In the genomic region with DNA sequence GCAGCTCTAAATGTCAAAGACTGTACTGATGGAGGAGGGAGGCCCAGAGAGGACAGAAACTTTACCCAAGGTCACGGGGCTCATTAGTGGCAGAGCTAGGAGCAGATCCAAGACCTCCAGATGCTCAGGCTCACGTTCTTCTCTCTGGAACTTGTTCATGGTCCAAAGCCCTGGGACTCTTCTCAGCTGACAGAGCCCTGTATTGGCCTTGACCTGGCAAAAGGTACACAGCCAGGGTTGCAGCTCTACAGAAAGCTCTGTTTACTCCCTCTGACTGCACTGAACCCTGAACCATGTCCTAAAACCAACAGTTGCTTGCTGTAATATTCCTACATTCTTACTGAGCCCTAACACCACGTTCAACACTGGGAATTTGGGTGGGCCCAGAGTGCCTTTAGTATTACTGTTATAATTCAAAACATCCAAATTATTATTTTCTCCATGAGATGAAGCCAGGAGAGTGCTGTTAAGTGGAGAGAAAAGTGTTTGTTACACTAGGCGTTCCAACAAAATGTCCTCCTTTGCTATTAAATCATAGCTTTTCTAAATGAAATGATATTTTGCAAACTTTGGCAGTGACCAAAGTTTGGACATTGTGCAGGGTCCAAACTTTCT, we compare ENCODE assay signal across 23 cellular contexts.
DNase-seq lines count a peak whose midpoint lies in the region; ATAC-seq and TF ChIP-seq lines count a peak whose summit lies in the region.
"Had no signal": no experiment of that assay in that cellular context is flagged by ENCODE, and none has a peak within 500 bp of the region (broad histone marks: within the 10 kb centered on the region; RNA-seq: fewer than 3 reads in every experiment).

No MANE protein-coding gene starts in this region.

- peaks cover under 1% of the 10 kb centered on the region for H3K36me3 Mint-ChIP-seq in MCF 10A (ENCODE audit: insufficient read depth, unreplicated experiment)
- H3K36me3 Mint-ChIP-seq: activated naive CD4-positive, alpha-beta T cell treated with anti-CD3 and anti-CD28 coated beads, Interleukin-2, amount 50 U/mL, for 24 hours; brain; memory B cell; naive thymus-derived CD4-positive, alpha-beta T cell had no signal

- no TSS peak for BruUV-seq in MCF 10A (replicated peaks; lab: Mats Ljungman, UMichigan)

- H3K27me3 Mint-ChIP-seq in MCF 10A (ENCODE audit: insufficient read depth, unreplicated experiment), result no peaks in the 10 kb centered on the region
- H3K27me3 Mint-ChIP-seq: activated naive CD4-positive, alpha-beta T cell treated with anti-CD3 and anti-CD28 coated beads, Interleukin-2, amount 50 U/mL, for 24 hours; memory B cell; naive thymus-derived CD4-positive, alpha-beta T cell had no signal

- no peak overlapping the region for H3K4me2 ChIP-seq in Karpas-422 (ENCODE audit: low read depth, low read length, poor library complexity, severe bottlenecking)

- H3K9me3 ChIP-seq in Karpas-422 (ENCODE audit: low read length) (no peaks in the 10 kb centered on the region), heart left ventricle (no peaks in the 10 kb centered on the region), thoracic aorta (no peaks in the 10 kb centered on the region)
- H3K9me3 ChIP-seq: colonic mucosa had no signal

- H3K79me2 ChIP-seq in Karpas-422 (ENCODE audit: low read length), result no peaks in the 10 kb centered on the region

- H3K27me3 ChIP-seq in Karpas-422 (ENCODE audit: low read length) (no peaks in the 10 kb centered on the region), heart left ventricle (no peaks in the 10 kb centered on the region), thoracic aorta (replicated peaks; ENCODE audit: insufficient read depth) (no peaks in the 10 kb centered on the region)
- H3K27me3 ChIP-seq: colonic mucosa had no signal

- 65 to 80% (median 69%) methylated on average over 4 of the region's 4 CpGs for WGBS in heart left ventricle, 4 donors

- H3K9ac ChIP-seq in Karpas-422 (ENCODE audit: low read length), result no peak overlapping the region
- H3K9ac ChIP-seq: GM23248 had no signal

- peak; percentile 24 to 76 (median 54) for ATAC-seq in heart left ventricle
- ATAC-seq in thoracic aorta (ENCODE audit: insufficient number of reproducible peaks, low FRiP score, low read depth), result no peak
- no peak for ATAC-seq in HG02571 (IDR thresholded peaks at IDR 0.05; ENCODE audit: unreplicated experiment)
- no peak for ATAC-seq in GM21447 (IDR thresholded peaks at IDR 0.05; ENCODE audit: unreplicated experiment)
- ATAC-seq: activated T-cell treated with anti-CD3 and anti-CD28 coated beads, Interleukin-2, amount 50 U/mL, for 72 hours; naive thymus-derived CD4-positive, alpha-beta T cell had no signal

- no peak for TF ChIP-seq POLR2A in heart left ventricle (IDR thresholded peaks at IDR 0.05)

- H3K4me1 ChIP-seq in Karpas-422 (ENCODE audit: low read length), result no peaks in the 10 kb centered on the region
- H3K4me1 ChIP-seq in heart left ventricle, result peaks cover 0 to 28% (median 6%) of the 10 kb centered on the region in 12 donors
- H3K4me1 ChIP-seq in thoracic aorta (ENCODE audit: control insufficient read depth in 1 of 2, low read depth in 2 of 2), result peaks cover 11 to 41% of the 10 kb centered on the region in 2 donors
- H3K4me1 ChIP-seq: colonic mucosa had no signal

- H3K4me3 Mint-ChIP-seq in MCF 10A (ENCODE audit: unreplicated experiment), result no peak overlapping the region
- H3K4me3 Mint-ChIP-seq: activated naive CD4-positive, alpha-beta T cell treated with anti-CD3 and anti-CD28 coated beads, Interleukin-2, amount 50 U/mL, for 24 hours; activated T-cell treated with anti-CD3 and anti-CD28 coated beads, Interleukin-2, amount 50 U/mL, for 72 hours; brain; memory B cell; naive thymus-derived CD4-positive, alpha-beta T cell had no signal

- H3K4me1 Mint-ChIP-seq in MCF 10A (ENCODE audit: insufficient read depth, unreplicated experiment), result peaks cover 55% of the 10 kb centered on the region
- H3K4me1 Mint-ChIP-seq: activated naive CD4-positive, alpha-beta T cell treated with anti-CD3 and anti-CD28 coated beads, Interleukin-2, amount 50 U/mL, for 24 hours; brain had no signal

- intact Hi-C loops in heart left ventricle (cut with DNase I), result no loop called here
- intact Hi-C loops in MCF 10A (cut with micrococcal nuclease), result no loop called here
- intact Hi-C loops in posterior vena cava (cut with DNase I), result loop anchor here in 1 of 2 donors (10.0 kb wide), 1 partner anchor 77 kb away; no protein-coding TSS in a partner anchor

- H2AFZ ChIP-seq in Karpas-422 (ENCODE audit: low read length), result no peak overlapping the region
- H2AFZ ChIP-seq: GM23248 had no signal

- no peak for TF ChIP-seq CTCF in heart left ventricle (IDR thresholded peaks at IDR 0.05)
- no peak for TF ChIP-seq CTCF in thoracic aorta (IDR thresholded peaks at IDR 0.05)
- no peak for TF ChIP-seq CTCF in MCF 10A (IDR thresholded peaks at IDR 0.05; ENCODE audit: unreplicated experiment)

- H3K27ac ChIP-seq in Karpas-422 (ENCODE audit: low read length) (no peak overlapping the region), heart left ventricle (peak overlapping the region in 8 of 12 donors; percentile 8 to 66 (median 46)), thoracic aorta (peak overlapping the region; percentile 15 to 36)
- H3K27ac ChIP-seq: colonic mucosa, GM23248, skin epidermis had no signal

- DNase-seq in Karpas-422 (peak; percentile 22), heart left ventricle (peak in 1 of 5 donors; percentile 49), mucosa of gallbladder (ENCODE audit: low spot score) (peak; percentile 23), thoracic aorta (ENCODE audit: low spot score) (no peak), MCF 10A (ENCODE audit: unreplicated experiment) (no peak), posterior vena cava (ENCODE audit: low spot score) (no peak)
- DNase-seq: activated CD4-positive, CD25-positive, alpha-beta regulatory T cell treated with anti-CD3 and anti-CD28 coated beads, Interleukin-2, amount 50 U/mL, for 72 hours; activated CD8-positive, alpha-beta memory T cell treated with anti-CD3 and anti-CD28 coated beads for 24 hours; activated T-cell treated with anti-CD3 and anti-CD28 coated beads, Interleukin-2, amount 50 U/mL, for 72 hours; colonic mucosa; GM23248; IMR-90; islet precursor cell; naive thymus-derived CD4-positive, alpha-beta T cell; NCI-H1417 treated with DMSO at 0.1 percent for 48 hours; SHP77; stimulated activated naive CD4-positive, alpha-beta T cell had no signal

- no peaks in the 10 kb centered on the region for H3K9me2 ChIP-seq in Karpas-422 (replicated peaks; ENCODE audit: insufficient read depth, low read length)

- H4K20me1 ChIP-seq in Karpas-422 (ENCODE audit: insufficient read depth, low read depth, low read length), result no peaks in the 10 kb centered on the region

- H3K4me3 ChIP-seq in Karpas-422 (ENCODE audit: low read length) (no peak overlapping the region), heart left ventricle (no peak overlapping the region), thoracic aorta (no peak overlapping the region)
- H3K4me3 ChIP-seq: colonic mucosa, GM23248, skin epidermis had no signal

- no peaks in the 10 kb centered on the region for H3K9me3 Mint-ChIP-seq in MCF 10A (ENCODE audit: unreplicated experiment)
- H3K9me3 Mint-ChIP-seq: activated naive CD4-positive, alpha-beta T cell treated with anti-CD3 and anti-CD28 coated beads, Interleukin-2, amount 50 U/mL, for 24 hours; brain had no signal

- CTCF ChIA-PET in MCF 10A (lab: Yijun Ruan, JAX), result interaction anchor here (0.6 kb wide), 1 partner anchor 466 kb away, joined by 3 read pairs; no protein-coding TSS in a partner anchor

- H3K36me3 ChIP-seq in Karpas-422 (ENCODE audit: insufficient read depth, low read length), result no peaks in the 10 kb centered on the region
- no peaks in the 10 kb centered on the region for H3K36me3 ChIP-seq in heart left ventricle
- no peaks in the 10 kb centered on the region for H3K36me3 ChIP-seq in thoracic aorta
- H3K36me3 ChIP-seq: colonic mucosa had no signal

- POLR2A ChIA-PET in MCF 10A (lab: Yijun Ruan, JAX), result interaction anchor here (0.7 kb wide), 1 partner anchor 127 kb away, joined by 3 read pairs; no protein-coding TSS in a partner anchor

- H3K27ac Mint-ChIP-seq in MCF 10A (ENCODE audit: low read depth, unreplicated experiment), result no peak overlapping the region
- H3K27ac Mint-ChIP-seq: activated naive CD4-positive, alpha-beta T cell treated with anti-CD3 and anti-CD28 coated beads, Interleukin-2, amount 50 U/mL, for 24 hours; activated T-cell treated with anti-CD3 and anti-CD28 coated beads, Interleukin-2, amount 50 U/mL, for 72 hours; memory B cell; naive thymus-derived CD4-positive, alpha-beta T cell had no signal

Comparison
In these comparisons a context has a peak if more than half of its experiments do, and no peak if none do; other contexts are left out.
1. DNase-seq: peak in Karpas-422 (single experiment) and mucosa of gallbladder (single experiment); none in thoracic aorta (single experiment), MCF 10A (single experiment) and posterior vena cava (single experiment).
2. ATAC-seq: peak in heart left ventricle (4 of 4); none in thoracic aorta (single experiment), HG02571 (single experiment) and GM21447 (single experiment).